In genomic region chr6:5124526-5124925, GRCh38 we compare ENCODE assay signal across 1 cellular context.
TF ChIP-seq lines count a peak whose summit lies in the region.

No MANE protein-coding gene starts in this region.

TF ChIP-seq in GM23338, 12 proteins besides CTCF, POLR2A, EP300 and RAD21 (continued from another document):
- TF ChIP-seq ZNF462 (CRISPR knock-in tag; IDR thresholded peaks at IDR 0.05) (no peak), EZH2phosphoT487 (IDR thresholded peaks at IDR 0.05; ENCODE audit: unreplicated experiment) (no peak), JUNB (IDR thresholded peaks at IDR 0.05; ENCODE audit: unreplicated experiment) (no peak), STAT1 (IDR thresholded peaks at IDR 0.05; ENCODE audit: unreplicated experiment) (no peak), POLR2AphosphoS5 (IDR thresholded peaks at IDR 0.05; ENCODE audit: low read depth) (no peak), CREB1 (CRISPR knock-in tag; IDR thresholded peaks at IDR 0.05; ENCODE audit: low read depth) (no peak), ZNF114 (CRISPR knock-in tag; IDR thresholded peaks at IDR 0.05) (no peak), ZNF331 (CRISPR knock-in tag; IDR thresholded peaks at IDR 0.05; ENCODE audit: low read depth) (no peak), REST (IDR thresholded peaks at IDR 0.05; ENCODE audit: unreplicated experiment) (no peak), ETS1 (IDR thresholded peaks at IDR 0.05) (no peak), EZH2 (IDR thresholded peaks at IDR 0.05; ENCODE audit: low read depth, unreplicated experiment) (no peak)
